Comparison of ENCODE assay signal across 19 cellular contexts in the genomic region with DNA sequence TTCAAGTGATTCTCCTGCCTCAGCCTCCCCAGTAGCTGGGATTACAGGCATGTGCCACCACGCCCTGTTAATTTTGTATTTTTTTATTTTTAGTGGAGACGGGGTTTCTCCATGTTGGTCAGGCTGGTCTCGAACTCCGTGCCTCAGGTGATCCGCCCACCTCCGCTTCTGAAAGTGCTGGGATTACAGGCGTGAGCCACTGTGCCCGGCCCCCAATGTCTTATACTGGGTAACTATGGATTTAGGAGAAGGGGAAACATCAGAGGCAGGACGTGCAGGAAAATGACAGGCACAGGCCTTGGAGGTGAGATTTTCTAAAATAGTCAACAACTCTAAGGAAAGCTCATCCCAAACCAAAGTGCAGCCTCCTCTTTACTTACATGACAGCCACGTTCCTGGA. TPM values are rescaled to one million over a fixed set of nuclear protein-coding genes. Genes with fewer than 3 reads are reported as not detected.
DNase-seq lines count a peak whose midpoint lies in the region; ATAC-seq and TF ChIP-seq lines count a peak whose summit lies in the region.
"Had no signal": no experiment of that assay in that cellular context is flagged by ENCODE, and none has a peak within 500 bp of the region (broad histone marks: within the 10 kb centered on the region; RNA-seq: fewer than 3 reads in every experiment).

No MANE protein-coding gene starts in this region.

- peaks cover 18% of the 10 kb centered on the region for H3K4me1 Mint-ChIP-seq in T-helper 2 cell treated with Interferon-gamma antibody and Interleukin-4, amounts not matched to agents 5 μg/mL and 100 μg/mL, for 36 hours (ENCODE audit: low read depth)
- H3K4me1 Mint-ChIP-seq in brain, result peaks cover 22% of the 10 kb centered on the region

- no peaks in the 10 kb centered on the region for H3K36me3 Mint-ChIP-seq in T-helper 2 cell treated with Interferon-gamma antibody and Interleukin-4, amounts not matched to agents 5 μg/mL and 100 μg/mL, for 36 hours (ENCODE audit: low read depth)
- H3K36me3 Mint-ChIP-seq in brain, result no peaks in the 10 kb centered on the region
- H3K36me3 Mint-ChIP-seq: activated naive CD4-positive, alpha-beta T cell treated with anti-CD3 and anti-CD28 coated beads, Interleukin-2, amount 10 ng/mL, durations not matched to agents 7 days and 5 days; CD4-positive, CD25-positive, alpha-beta regulatory T cell; natural killer cell had no signal

- peaks cover 18% of the 10 kb centered on the region for H3F3A ChIP-seq in MM.1S (ENCODE audit: insufficient read depth, low read length)

- DNase-seq in T-helper 2 cell treated with Interferon-gamma antibody and Interleukin-4, amounts not matched to agents 5 μg/mL and 100 μg/mL, for 36 hours (ENCODE audit: low spot score), result no peak
- DNase-seq in T-helper 2 cell (no peak), MM.1S (no peak), tibial nerve (ENCODE audit: low spot score in 2 of 2) (no peak), caudate nucleus (lab: John Stamatoyannopoulos, UW) (no peak), NCI-H748 (lab: John Stamatoyannopoulos, UW; ENCODE audit: unreplicated experiment) (no peak)
- DNase-seq: 8988T, natural killer cell had no signal

- H3K27ac Mint-ChIP-seq in T-helper 2 cell treated with Interferon-gamma antibody and Interleukin-4, amounts not matched to agents 5 μg/mL and 100 μg/mL, for 36 hours, result no peak overlapping the region
- peak overlapping the region in 3 of 5 experiments; percentile 93 to 97 (median 95) for H3K27ac Mint-ChIP-seq in brain

- no peaks in the 10 kb centered on the region for H3K79me2 ChIP-seq in MM.1S (ENCODE audit: low read length)

- H4K20me1 ChIP-seq in MM.1S (ENCODE audit: insufficient read depth, low read length), result no peaks in the 10 kb centered on the region

- H3K4me3 ChIP-seq in MM.1S (ENCODE audit: low read length), result peak overlapping the region; percentile 78; the same call in 1 of the 2 replicates
- H3K4me3 ChIP-seq in tibial nerve, result no peak overlapping the region
- H3K4me3 ChIP-seq: mucosa of descending colon had no signal

- peak overlapping the region; percentile 84; the same call in 1 of the 2 replicates for H3K4me2 ChIP-seq in MM.1S (ENCODE audit: low read depth, low read length)

- H3K9ac ChIP-seq in MM.1S (ENCODE audit: low read length), result no peak overlapping the region

- H3K4me1 ChIP-seq in MM.1S (ENCODE audit: low read length) (peaks cover 4% of the 10 kb centered on the region; the same call in 1 of the 2 replicates), tibial nerve (peaks cover 0 to 16% (median 0%) of the 10 kb centered on the region in 4 donors)
- H3K4me1 ChIP-seq: psoas muscle had no signal

- H3K9me3 Mint-ChIP-seq in T-helper 2 cell treated with Interferon-gamma antibody and Interleukin-4, amounts not matched to agents 5 μg/mL and 100 μg/mL, for 36 hours, result no peaks in the 10 kb centered on the region
- H3K9me3 Mint-ChIP-seq in brain, result peaks cover 0 to 3% (median 0%) of the 10 kb centered on the region in 5 experiments
- H3K9me3 Mint-ChIP-seq: activated naive CD4-positive, alpha-beta T cell treated with anti-CD3 and anti-CD28 coated beads, Interleukin-2, amount 10 ng/mL, durations not matched to agents 7 days and 5 days; activated T-helper 1 cell treated with anti-CD3 and anti-CD28 coated beads, Interleukin-12 subunit alpha, Interleukin-12 subunit beta, Interleukin-2, Interleukin-4 antibody, amounts not matched to agents 30 ng/mL and 10 ng/mL and 1 ng/mL, durations not matched to agents 14 hours and 24 hours and 36 hours; CD4-positive, CD25-positive, alpha-beta regulatory T cell; GM23338; natural killer cell had no signal

- TF ChIP-seq POLR2A in tibial nerve (IDR thresholded peaks at IDR 0.05), result no peak

- no peaks in the 10 kb centered on the region for H3K27me3 ChIP-seq in MM.1S (replicated peaks; ENCODE audit: insufficient read depth, low read length)
- H3K27me3 ChIP-seq in tibial nerve, result peaks cover 0 to 23% of the 10 kb centered on the region in 2 donors
- H3K27me3 ChIP-seq: upper lobe of left lung had no signal

- H3K27ac ChIP-seq in MM.1S (ENCODE audit: low read length), result no peak overlapping the region
- H3K27ac ChIP-seq in tibial nerve, result peak overlapping the region; percentile 12 to 91 (median 79)
- no peak overlapping the region for H3K27ac ChIP-seq in caudate nucleus (ENCODE audit: low read depth, low read length)
- H3K27ac ChIP-seq: psoas muscle had no signal

- H3K36me3 ChIP-seq in MM.1S (replicated peaks; ENCODE audit: insufficient read depth, low read length) (no peaks in the 10 kb centered on the region), tibial nerve (no peaks in the 10 kb centered on the region)
- H3K36me3 ChIP-seq: upper lobe of left lung had no signal

- no peaks in the 10 kb centered on the region for H3K9me2 ChIP-seq in MM.1S (replicated peaks; ENCODE audit: insufficient read depth, low read length)

- TF ChIP-seq CTCF in MM.1S (IDR thresholded peaks at IDR 0.05; ENCODE audit: low read length), result no peak
- no peak for TF ChIP-seq CTCF in brain (conservative IDR thresholded peaks at IDR 0.05)
- no peak for TF ChIP-seq CTCF in tibial nerve (IDR thresholded peaks at IDR 0.05)

- H3K4me3 Mint-ChIP-seq in T-helper 2 cell treated with Interferon-gamma antibody and Interleukin-4, amounts not matched to agents 5 μg/mL and 100 μg/mL, for 36 hours, result peak overlapping the region; percentile 90
- peak overlapping the region in 2 of 5 experiments; percentile 72 to 87 for H3K4me3 Mint-ChIP-seq in brain

- no peak for ATAC-seq in HG02938 (IDR thresholded peaks at IDR 0.05; ENCODE audit: unreplicated experiment)

- H2AFZ ChIP-seq in MM.1S (ENCODE audit: low read length), result no peak overlapping the region

- no peak for TF ChIP-seq EP300 in tibial nerve (IDR thresholded peaks at IDR 0.05)

- H3K27me3 Mint-ChIP-seq in T-helper 2 cell treated with Interferon-gamma antibody and Interleukin-4, amounts not matched to agents 5 μg/mL and 100 μg/mL, for 36 hours (ENCODE audit: low read depth), result peaks cover 4% of the 10 kb centered on the region
- H3K27me3 Mint-ChIP-seq in brain, result peaks cover 4% of the 10 kb centered on the region
- H3K27me3 Mint-ChIP-seq: activated naive CD4-positive, alpha-beta T cell treated with anti-CD3 and anti-CD28 coated beads, Interleukin-2, amount 10 ng/mL, durations not matched to agents 7 days and 5 days had no signal

- 78 to 88% methylated on average over 10 of the region's 10 CpGs for WGBS in tibial nerve, 2 donors

- no peaks in the 10 kb centered on the region for H3K9me3 ChIP-seq in MM.1S (replicated peaks; ENCODE audit: insufficient read depth, low read length)
- H3K9me3 ChIP-seq in tibial nerve, result no peaks in the 10 kb centered on the region
- H3K9me3 ChIP-seq: mucosa of descending colon, psoas muscle, upper lobe of left lung had no signal

RNA-seq across cellular contexts. Expression of a gene that starts 11.1 kb away (rescaled TPM):
- 49.9 TPM for polyA plus RNA-seq in brain (ENCODE audit: insufficient read depth, low read depth, low replicate concordance)
- total RNA-seq in tibial nerve, result 100 to 1,000 TPM; 142 to 210 (median 180) TPM

RNA-seq across cellular contexts. Expression of a gene that starts 22.5 kb away (rescaled TPM):
- 26.3 TPM for polyA plus RNA-seq in brain (ENCODE audit: insufficient read depth, low read depth, low replicate concordance)
- total RNA-seq in tibial nerve, result 10 to 100 TPM in 1 of 4 donors, 1 to 10 TPM in 3; 5.4 to 11.0 (median 8.0) TPM
- total RNA-seq: activated T-helper 1 cell treated with anti-CD3 and anti-CD28 coated beads, Interleukin-12 subunit alpha, Interleukin-12 subunit beta, Interleukin-2, Interleukin-4 antibody, amounts not matched to agents 30 ng/mL and 10 ng/mL and 1 ng/mL, durations not matched to agents 14 hours and 24 hours and 36 hours; bronchial epithelial cell; CD4-positive, CD25-positive, alpha-beta regulatory T cell; T-helper 1 cell treated with Interleukin-12 subunit alpha and Interleukin-12 subunit beta and Interleukin-4 antibody, amounts not matched to agents 30 ng/mL and 1 ng/mL, for 36 hours had no signal
- polyA plus RNA-seq: CD4-positive, CD25-positive, alpha-beta regulatory T cell had no signal

RNA-seq across cellular contexts. Expression of a gene that starts 22.9 kb away (rescaled TPM):
- 3.1 TPM for polyA plus RNA-seq in brain (ENCODE audit: insufficient read depth, low read depth, low replicate concordance)
- total RNA-seq in tibial nerve, result 10 to 100 TPM; 26.4 to 37.6 (median 32.2) TPM

Comparison
In these comparisons a context has a peak if more than half of its experiments do, and no peak if none do; other contexts are left out.
1. H3K27ac ChIP-seq: peak in tibial nerve (4 of 4); none in MM.1S (single experiment) and caudate nucleus (single experiment).